Comparison of ENCODE assay signal across 16 cellular contexts in genomic region chr17:80024206-80024972, GRCh38. TPM values are rescaled to one million over a fixed set of nuclear protein-coding genes. Genes with fewer than 3 reads are reported as not detected.
DNase-seq lines count a peak whose midpoint lies in the region; ATAC-seq and TF ChIP-seq lines count a peak whose summit lies in the region.
"Had no signal": no experiment of that assay in that cellular context is flagged by ENCODE, and none has a peak within 500 bp of the region (broad histone marks: within the 10 kb centered on the region; RNA-seq: fewer than 3 reads in every experiment).

No MANE protein-coding gene starts in this region.

- 60 to 63% methylated on average over 8 to 10 of the region's 10 CpGs for WGBS in upper lobe of left lung, 2 donors

- POLR2A ChIA-PET in MCF 10A (lab: Yijun Ruan, JAX), result no interaction called here
- POLR2A ChIA-PET in CD8-positive, alpha-beta T cell (lab: Charles Lee), result no interaction called here

- BruUV-seq in MCF 10A (replicated peaks; lab: Mats Ljungman, UMichigan), result no TSS peak

- TF ChIP-seq CTCF in breast epithelium (IDR thresholded peaks at IDR 0.05) (no peak), MCF 10A (IDR thresholded peaks at IDR 0.05; ENCODE audit: unreplicated experiment) (no peak), coronary artery (IDR thresholded peaks at IDR 0.05) (no peak), upper lobe of left lung (IDR thresholded peaks at IDR 0.05) (no peak)
- no peak for TF ChIP-seq CTCF in CD8-positive, alpha-beta T cell (IDR thresholded peaks at IDR 0.05)

- no peak overlapping the region for H3K27ac Mint-ChIP-seq in MCF 10A (ENCODE audit: low read depth, unreplicated experiment)
- H3K27ac Mint-ChIP-seq in CD8-positive, alpha-beta T cell, result no peak overlapping the region
- H3K27ac Mint-ChIP-seq: activated CD4-positive, alpha-beta T cell treated with anti-CD3 and anti-CD28 coated beads, Interleukin-2, amount 10 ng/mL, durations not matched to agents 7 days and 5 days; activated T-cell treated with anti-CD3 and anti-CD28 coated beads, Interleukin-2, amount 50 U/mL, for 72 hours; CD4-positive, alpha-beta memory T cell had no signal

- H3K9me3 Mint-ChIP-seq in MCF 10A (ENCODE audit: unreplicated experiment), result no peaks in the 10 kb centered on the region
- no peaks in the 10 kb centered on the region for H3K9me3 Mint-ChIP-seq in CD8-positive, alpha-beta T cell
- H3K9me3 Mint-ChIP-seq: activated CD4-positive, alpha-beta T cell treated with anti-CD3 and anti-CD28 coated beads, Interleukin-2, amount 10 ng/mL, durations not matched to agents 7 days and 5 days; activated T-cell treated with anti-CD3 and anti-CD28 coated beads, Interleukin-2, amount 50 U/mL, for 72 hours; CD4-positive, alpha-beta memory T cell had no signal

- H3K9me3 ChIP-seq in breast epithelium (no peaks in the 10 kb centered on the region), mucosa of stomach (ENCODE audit: control insufficient read depth, low read length) (no peaks in the 10 kb centered on the region), upper lobe of left lung (no peaks in the 10 kb centered on the region)
- no peaks in the 10 kb centered on the region for H3K9me3 ChIP-seq in CD8-positive, alpha-beta T cell (ENCODE audit: low read length)
- H3K9me3 ChIP-seq: colonic mucosa had no signal

- peak overlapping the region; percentile 10 to 82 for H3K27ac ChIP-seq in breast epithelium
- H3K27ac ChIP-seq in coronary artery, result no peak overlapping the region
- H3K27ac ChIP-seq in upper lobe of left lung, result no peak overlapping the region
- no peak overlapping the region for H3K27ac ChIP-seq in CD8-positive, alpha-beta T cell (ENCODE audit: low read depth, low read length)

- no peaks in the 10 kb centered on the region for H3K27me3 Mint-ChIP-seq in MCF 10A (ENCODE audit: insufficient read depth, unreplicated experiment)
- no peaks in the 10 kb centered on the region for H3K27me3 Mint-ChIP-seq in CD8-positive, alpha-beta T cell (ENCODE audit: low read depth)
- H3K27me3 Mint-ChIP-seq: activated CD4-positive, alpha-beta T cell treated with anti-CD3 and anti-CD28 coated beads, Interleukin-2, amount 10 ng/mL, durations not matched to agents 7 days and 5 days; CD4-positive, alpha-beta memory T cell had no signal

- peaks cover 13% of the 10 kb centered on the region for H3K4me1 Mint-ChIP-seq in MCF 10A (ENCODE audit: insufficient read depth, unreplicated experiment)
- no peaks in the 10 kb centered on the region for H3K4me1 Mint-ChIP-seq in CD8-positive, alpha-beta T cell (ENCODE audit: low read depth)
- H3K4me1 Mint-ChIP-seq: activated CD4-positive, alpha-beta T cell treated with anti-CD3 and anti-CD28 coated beads, Interleukin-2, amount 10 ng/mL, durations not matched to agents 7 days and 5 days; CD4-positive, alpha-beta memory T cell had no signal

- intact Hi-C loops in breast epithelium (cut with DNase I; ENCODE audit: low total_unique reads), result no loop called here
- intact Hi-C loops in MCF 10A (cut with micrococcal nuclease), result no loop called here
- intact Hi-C loops in CD8-positive, alpha-beta T cell (cut with DNase I, micrococcal nuclease), result no loop called here

- CTCF ChIA-PET in MCF 10A (lab: Yijun Ruan, JAX), result no interaction called here
- CTCF ChIA-PET in CD8-positive, alpha-beta T cell (lab: Charles Lee), result no interaction called here

- H3K4me1 ChIP-seq in breast epithelium, result peaks cover 3 to 18% of the 10 kb centered on the region in 2 donors
- H3K4me1 ChIP-seq in mucosa of stomach (ENCODE audit: control insufficient read depth, insufficient read depth, low read length), result peaks cover 21% of the 10 kb centered on the region
- H3K4me1 ChIP-seq in upper lobe of left lung, result peaks cover 12 to 39% (median 22%) of the 10 kb centered on the region in 4 donors
- no peaks in the 10 kb centered on the region for H3K4me1 ChIP-seq in CD8-positive, alpha-beta T cell (ENCODE audit: insufficient read depth, low read length)

- H3K4me3 ChIP-seq in breast epithelium, result peak overlapping the region in 2 of 3 donors; percentile 8 to 51
- peak overlapping the region; percentile 37 for H3K4me3 ChIP-seq in coronary artery
- H3K4me3 ChIP-seq in mucosa of stomach (ENCODE audit: low read length), result no peak overlapping the region
- H3K4me3 ChIP-seq in upper lobe of left lung, result no peak overlapping the region
- H3K4me3 ChIP-seq in CD8-positive, alpha-beta T cell (ENCODE audit: low read depth, low read length), result no peak overlapping the region
- H3K4me3 ChIP-seq: colonic mucosa had no signal

- H3K36me3 Mint-ChIP-seq in MCF 10A (ENCODE audit: insufficient read depth, unreplicated experiment), result peaks cover 6% of the 10 kb centered on the region
- H3K36me3 Mint-ChIP-seq in CD8-positive, alpha-beta T cell, result no peaks in the 10 kb centered on the region
- H3K36me3 Mint-ChIP-seq: CD4-positive, alpha-beta memory T cell had no signal

- TF ChIP-seq EP300 in upper lobe of left lung (IDR thresholded peaks at IDR 0.05), result no peak

- peak overlapping the region; percentile 50 for H3K9ac ChIP-seq in mucosa of stomach (ENCODE audit: low read length)

- H3K4me3 Mint-ChIP-seq in MCF 10A (ENCODE audit: unreplicated experiment), result no peak overlapping the region
- H3K4me3 Mint-ChIP-seq in CD8-positive, alpha-beta T cell, result no peak overlapping the region
- H3K4me3 Mint-ChIP-seq: activated CD4-positive, alpha-beta T cell treated with anti-CD3 and anti-CD28 coated beads, Interleukin-2, amount 10 ng/mL, durations not matched to agents 7 days and 5 days; activated T-cell treated with anti-CD3 and anti-CD28 coated beads, Interleukin-2, amount 50 U/mL, for 72 hours; CD4-positive, alpha-beta memory T cell had no signal

- TF ChIP-seq POLR2A in breast epithelium (IDR thresholded peaks at IDR 0.05) (no peak), upper lobe of left lung (IDR thresholded peaks at IDR 0.05) (no peak), GM18505 (IDR thresholded peaks at IDR 0.05; ENCODE audit: borderline replicate concordance, extremely low read depth, insufficient read depth, insufficient read length) (no peak)

- H3K27me3 ChIP-seq in breast epithelium (no peaks in the 10 kb centered on the region), mucosa of stomach (ENCODE audit: control insufficient read depth, insufficient read depth, low read length) (no peaks in the 10 kb centered on the region), upper lobe of left lung (no peaks in the 10 kb centered on the region)
- no peaks in the 10 kb centered on the region for H3K27me3 ChIP-seq in CD8-positive, alpha-beta T cell (ENCODE audit: insufficient read depth, low read length)
- H3K27me3 ChIP-seq: colonic mucosa had no signal

- DNase-seq in breast epithelium (ENCODE audit: low spot score in 2 of 2) (no peak), MCF 10A (ENCODE audit: unreplicated experiment) (no peak), coronary artery (ENCODE audit: low spot score) (no peak), upper lobe of left lung (no peak), H4 (ENCODE audit: low spot score) (no peak)
- DNase-seq in CD8-positive, alpha-beta T cell, result no peak
- DNase-seq: activated CD4-positive, alpha-beta T cell treated with anti-CD3 and anti-CD28 coated beads, Interleukin-2, amount 10 ng/mL, durations not matched to agents 7 days and 5 days; activated T-cell treated with anti-CD3 and anti-CD28 coated beads, Interleukin-2, amount 50 U/mL, for 72 hours; CD4-positive, alpha-beta memory T cell; colonic mucosa; MM.1S; occipital lobe; stimulated activated CD4-positive, alpha-beta T cell treated with anti-CD3 and anti-CD28 coated beads, Interleukin-15, amount 100 ng/mL, for 24 hours; T-helper 9 cell had no signal

- H3K36me3 ChIP-seq in breast epithelium, result no peaks in the 10 kb centered on the region
- H3K36me3 ChIP-seq in mucosa of stomach (ENCODE audit: control insufficient read depth, insufficient read depth, low read length), result no peaks in the 10 kb centered on the region
- H3K36me3 ChIP-seq in upper lobe of left lung, result no peaks in the 10 kb centered on the region
- no peaks in the 10 kb centered on the region for H3K36me3 ChIP-seq in CD8-positive, alpha-beta T cell (ENCODE audit: insufficient read depth, low read length)
- H3K36me3 ChIP-seq: colonic mucosa had no signal

- ATAC-seq in upper lobe of left lung (ENCODE audit: low FRiP score in 2 of 2) (peak; percentile 17 to 61), GM18505 (IDR thresholded peaks at IDR 0.05; ENCODE audit: unreplicated experiment) (no peak)
- no peak for ATAC-seq in CD8-positive, alpha-beta T cell
- ATAC-seq: activated T-cell treated with anti-CD3 and anti-CD28 coated beads, Interleukin-2, amount 50 U/mL, for 72 hours had no signal

RNA-seq across cellular contexts. Expression of gene TBC1D16, which starts 11.3 kb away (rescaled TPM):
- total RNA-seq in breast epithelium (10 to 100 TPM; 27.1 to 92.2 (median 32.8) TPM), MCF 10A (2022) (21.1 and 26.5 TPM in 2 replicates), upper lobe of left lung (10 to 100 TPM; 15.6 to 60.8 (median 24.1) TPM)
- 1 to 10 TPM; 2.2 to 2.5 TPM for total RNA-seq in CD8-positive, alpha-beta T cell
- 26.3 and 26.6 TPM in 2 replicates for total RNA-seq in H4 (2014; rRNA removed; shearing (Covaris generic))

RNA-seq across cellular contexts. Expression of gene CCDC40, which starts 12.1 kb away (rescaled TPM):
- 10 to 100 TPM in 2 of 3 donors, 1 to 10 TPM in 1; 7.4 to 11.8 (median 11.6) TPM for total RNA-seq in breast epithelium
- 4.1 and 4.8 TPM in 2 replicates for total RNA-seq in MCF 10A (2022)
- 10 to 100 TPM in 5 of 6 donors, 1 to 10 TPM in 1; 4.1 to 96.4 (median 24.2) TPM for total RNA-seq in upper lobe of left lung
- total RNA-seq in CD8-positive, alpha-beta T cell, result 1 to 10 TPM; 1.0 to 1.2 TPM
- total RNA-seq in H4 (2014; rRNA removed; shearing (Covaris generic)), result 2.8 and 3.8 TPM in 2 replicates
- total RNA-seq: activated CD4-positive, alpha-beta T cell treated with anti-CD3 and anti-CD28 coated beads, Interleukin-2, amount 10 ng/mL, durations not matched to agents 7 days and 5 days had no signal

Comparison
In these comparisons a context has a peak if more than half of its experiments do, and no peak if none do; other contexts are left out.
1. H3K27ac ChIP-seq: peak in breast epithelium (2 of 2); none in coronary artery (0 of 2), upper lobe of left lung (0 of 4) and CD8-positive, alpha-beta T cell (single experiment).
2. H3K4me3 ChIP-seq: peak in breast epithelium (2 of 3) and coronary artery (single experiment); none in mucosa of stomach (single experiment), upper lobe of left lung (0 of 4) and CD8-positive, alpha-beta T cell (single experiment).
3. ATAC-seq: peak in upper lobe of left lung (2 of 2); none in CD8-positive, alpha-beta T cell (single experiment) and GM18505 (single experiment).